2 cellular contexts compared by ENCODE assay signal in genomic region chr1:153608742-153609584, GRCh38.
TF ChIP-seq lines count a peak whose summit lies in the region.

No MANE protein-coding gene starts in this region.

TF ChIP-seq in A549, 52 proteins besides CTCF, POLR2A, EP300 and RAD21 (continued from another document and continues in another):
- TF ChIP-seq, protein P1, sequence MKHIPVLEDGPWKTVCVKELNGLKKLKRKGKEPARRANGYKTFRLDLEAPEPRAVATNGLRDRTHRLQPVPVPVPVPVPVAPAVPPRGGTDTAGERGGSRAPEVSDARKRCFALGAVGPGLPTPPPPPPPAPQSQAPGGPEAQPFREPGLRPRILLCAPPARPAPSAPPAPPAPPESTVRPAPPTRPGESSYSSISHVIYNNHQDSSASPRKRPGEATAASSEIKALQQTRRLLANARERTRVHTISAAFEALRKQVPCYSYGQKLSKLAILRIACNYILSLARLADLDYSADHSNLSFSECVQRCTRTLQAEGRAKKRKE (CRISPR knock-in tag; IDR thresholded peaks at IDR 0.05; ENCODE audit: low read depth) = no peak
- TF ChIP-seq KDM1A (IDR thresholded peaks at IDR 0.05; ENCODE audit: low read depth) (no peak), NFE2L2 (conservative IDR thresholded peaks at IDR 0.05; ENCODE audit: low read length) (no peak), CBX2 (IDR thresholded peaks at IDR 0.05; ENCODE audit: borderline replicate concordance, low read depth) (no peak), MAZ (IDR thresholded peaks at IDR 0.05; ENCODE audit: borderline replicate concordance, low read depth, low read length) (no peak), SMC3 (IDR thresholded peaks at IDR 0.05) (peak; percentile 2; the same call in 1 of the 3 replicates), CBX8 (IDR thresholded peaks at IDR 0.05) (no peak), HOXB13 (CRISPR knock-in tag; IDR thresholded peaks at IDR 0.05; ENCODE audit: low read depth) (no peak), RNF2 (IDR thresholded peaks at IDR 0.05; ENCODE audit: borderline replicate concordance, low read depth) (no peak), KDM5A (IDR thresholded peaks at IDR 0.05) (no peak), FOSL2 (IDR thresholded peaks at IDR 0.05) (peak; percentile 59), FOSL2 (CRISPR knock-in tag; IDR thresholded peaks at IDR 0.05) (peak; percentile 78), MAFK (IDR thresholded peaks at IDR 0.05; ENCODE audit: partially characterized antibody) (no peak), TP53 (CRISPR knock-in tag; IDR thresholded peaks at IDR 0.05) (no peak), HOXA7 (CRISPR knock-in tag; IDR thresholded peaks at IDR 0.05) (no peak), BHLHE40 (IDR thresholded peaks at IDR 0.05; ENCODE audit: low read depth, low read length) (no peak), SREBF2 (IDR thresholded peaks at IDR 0.05) (no peak), CHD4 (IDR thresholded peaks at IDR 0.05; ENCODE audit: borderline replicate concordance) (no peak), ZC3H11A (IDR thresholded peaks at IDR 0.05) (no peak), HOXB5 (CRISPR knock-in tag; IDR thresholded peaks at IDR 0.05) (no peak), NPAS2 (CRISPR knock-in tag; IDR thresholded peaks at IDR 0.05; ENCODE audit: borderline replicate concordance) (no peak), CEBPB (IDR thresholded peaks at IDR 0.05) (no peak), MYC (IDR thresholded peaks at IDR 0.05; ENCODE audit: borderline replicate concordance, low read length) (peak; percentile 56; the same call in 1 of the 2 replicates), JUNB (IDR thresholded peaks at IDR 0.05) (0 out of 2 replicates have a peak, but pooled peaks have one; percentile 34), EHMT2 (IDR thresholded peaks at IDR 0.05; ENCODE audit: low read depth) (no peak), ZNF302 (CRISPR knock-in tag; IDR thresholded peaks at IDR 0.05) (no peak), ESRRA (IDR thresholded peaks at IDR 0.05; ENCODE audit: borderline replicate concordance, low read length) (no peak), FOXS1 (CRISPR knock-in tag; IDR thresholded peaks at IDR 0.05) (no peak), MAX (IDR thresholded peaks at IDR 0.05) (peak; percentile 21), USF2 (IDR thresholded peaks at IDR 0.05) (no peak), RCOR1 (IDR thresholded peaks at IDR 0.05; ENCODE audit: low read depth, low read length) (no peak), POLR2AphosphoS2 (conservative IDR thresholded peaks at IDR 0.05; ENCODE audit: low read length) (no peak), TFCP2L1 (CRISPR knock-in tag; IDR thresholded peaks at IDR 0.05) (no peak), NR3C1 (IDR thresholded peaks at IDR 0.05) (no peak), JUN (IDR thresholded peaks at IDR 0.05) (peak; percentile 57 to 69)
- TF ChIP-seq, protein P2, sequence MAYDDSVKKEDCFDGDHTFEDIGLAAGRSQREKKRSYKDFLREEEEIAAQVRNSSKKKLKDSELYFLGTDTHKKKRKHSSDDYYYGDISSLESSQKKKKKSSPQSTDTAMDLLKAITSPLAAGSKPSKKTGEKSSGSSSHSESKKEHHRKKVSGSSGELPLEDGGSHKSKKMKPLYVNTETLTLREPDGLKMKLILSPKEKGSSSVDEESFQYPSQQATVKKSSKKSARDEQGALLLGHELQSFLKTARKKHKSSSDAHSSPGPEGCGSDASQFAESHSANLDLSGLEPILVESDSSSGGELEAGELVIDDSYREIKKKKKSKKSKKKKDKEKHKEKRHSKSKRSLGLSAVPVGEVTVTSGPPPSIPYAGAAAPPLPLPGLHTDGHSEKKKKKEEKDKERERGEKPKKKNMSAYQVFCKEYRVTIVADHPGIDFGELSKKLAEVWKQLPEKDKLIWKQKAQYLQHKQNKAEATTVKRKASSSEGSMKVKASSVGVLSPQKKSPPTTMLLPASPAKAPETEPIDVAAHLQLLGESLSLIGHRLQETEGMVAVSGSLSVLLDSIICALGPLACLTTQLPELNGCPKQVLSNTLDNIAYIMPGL (CRISPR knock-in tag; IDR thresholded peaks at IDR 0.05; ENCODE audit: borderline replicate concordance) = no peak
- TF ChIP-seq, protein P3, sequence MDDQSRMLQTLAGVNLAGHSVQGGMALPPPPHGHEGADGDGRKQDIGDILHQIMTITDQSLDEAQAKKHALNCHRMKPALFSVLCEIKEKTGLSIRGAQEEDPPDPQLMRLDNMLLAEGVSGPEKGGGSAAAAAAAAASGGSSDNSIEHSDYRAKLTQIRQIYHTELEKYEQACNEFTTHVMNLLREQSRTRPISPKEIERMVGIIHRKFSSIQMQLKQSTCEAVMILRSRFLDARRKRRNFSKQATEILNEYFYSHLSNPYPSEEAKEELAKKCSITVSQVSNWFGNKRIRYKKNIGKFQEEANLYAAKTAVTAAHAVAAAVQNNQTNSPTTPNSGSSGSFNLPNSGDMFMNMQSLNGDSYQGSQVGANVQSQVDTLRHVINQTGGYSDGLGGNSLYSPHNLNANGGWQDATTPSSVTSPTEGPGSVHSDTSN (IDR thresholded peaks at IDR 0.05) = peak; percentile 94
- TF ChIP-seq, protein P4, sequence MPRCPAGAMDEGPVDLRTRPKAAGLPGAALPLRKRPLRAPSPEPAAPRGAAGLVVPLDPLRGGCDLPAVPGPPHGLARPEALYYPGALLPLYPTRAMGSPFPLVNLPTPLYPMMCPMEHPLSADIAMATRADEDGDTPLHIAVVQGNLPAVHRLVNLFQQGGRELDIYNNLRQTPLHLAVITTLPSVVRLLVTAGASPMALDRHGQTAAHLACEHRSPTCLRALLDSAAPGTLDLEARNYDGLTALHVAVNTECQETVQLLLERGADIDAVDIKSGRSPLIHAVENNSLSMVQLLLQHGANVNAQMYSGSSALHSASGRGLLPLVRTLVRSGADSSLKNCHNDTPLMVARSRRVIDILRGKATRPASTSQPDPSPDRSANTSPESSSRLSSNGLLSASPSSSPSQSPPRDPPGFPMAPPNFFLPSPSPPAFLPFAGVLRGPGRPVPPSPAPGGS (IDR thresholded peaks at IDR 0.05) = peak; percentile 33; the same call in 2 of the 3 replicates

TF ChIP-seq in liver, 16 proteins besides CTCF, POLR2A, EP300 and RAD21 (continued from another document):
- TF ChIP-seq, protein P5, sequence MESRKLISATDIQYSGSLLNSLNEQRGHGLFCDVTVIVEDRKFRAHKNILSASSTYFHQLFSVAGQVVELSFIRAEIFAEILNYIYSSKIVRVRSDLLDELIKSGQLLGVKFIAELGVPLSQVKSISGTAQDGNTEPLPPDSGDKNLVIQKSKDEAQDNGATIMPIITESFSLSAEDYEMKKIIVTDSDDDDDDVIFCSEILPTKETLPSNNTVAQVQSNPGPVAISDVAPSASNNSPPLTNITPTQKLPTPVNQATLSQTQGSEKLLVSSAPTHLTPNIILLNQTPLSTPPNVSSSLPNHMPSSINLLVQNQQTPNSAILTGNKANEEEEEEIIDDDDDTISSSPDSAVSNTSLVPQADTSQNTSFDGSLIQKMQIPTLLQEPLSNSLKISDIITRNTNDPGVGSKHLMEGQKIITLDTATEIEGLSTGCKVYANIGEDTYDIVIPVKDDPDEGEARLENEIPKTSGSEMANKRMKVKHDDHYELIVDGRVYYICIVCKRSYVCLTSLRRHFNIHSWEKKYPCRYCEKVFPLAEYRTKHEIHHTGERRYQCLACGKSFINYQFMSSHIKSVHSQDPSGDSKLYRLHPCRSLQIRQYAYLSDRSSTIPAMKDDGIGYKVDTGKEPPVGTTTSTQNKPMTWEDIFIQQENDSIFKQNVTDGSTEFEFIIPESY (IDR thresholded peaks at IDR 0.05) = peak; percentile 31
- TF ChIP-seq FOXA2 (IDR thresholded peaks at IDR 0.05) (peak; percentile 74), MAX (IDR thresholded peaks at IDR 0.05) (peak; percentile 75), FOXA1 (IDR thresholded peaks at IDR 0.05) (peak; percentile 64), EGR1 (IDR thresholded peaks at IDR 0.05; ENCODE audit: low read depth in 2 of 2) (peak; percentile 39 to 82), RXRA (IDR thresholded peaks at IDR 0.05) (peak; percentile 73 to 79), GABPA (IDR thresholded peaks at IDR 0.05 in 1 of 2, conservative IDR thresholded peaks at IDR 0.05 in 1 of 2) (peak in 1 of 2 donors; percentile 82), REST (IDR thresholded peaks at IDR 0.05) (peak; percentile 89), JUND (IDR thresholded peaks at IDR 0.05) (peak; percentile 84 to 92), SP1 (IDR thresholded peaks at IDR 0.05) (peak; percentile 90)
- TF ChIP-seq, protein P6, sequence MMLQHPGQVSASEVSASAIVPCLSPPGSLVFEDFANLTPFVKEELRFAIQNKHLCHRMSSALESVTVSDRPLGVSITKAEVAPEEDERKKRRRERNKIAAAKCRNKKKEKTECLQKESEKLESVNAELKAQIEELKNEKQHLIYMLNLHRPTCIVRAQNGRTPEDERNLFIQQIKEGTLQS (IDR thresholded peaks at IDR 0.05) = peak; percentile 56
